ENCODE assay signal across 11 cellular contexts in the genomic region with DNA sequence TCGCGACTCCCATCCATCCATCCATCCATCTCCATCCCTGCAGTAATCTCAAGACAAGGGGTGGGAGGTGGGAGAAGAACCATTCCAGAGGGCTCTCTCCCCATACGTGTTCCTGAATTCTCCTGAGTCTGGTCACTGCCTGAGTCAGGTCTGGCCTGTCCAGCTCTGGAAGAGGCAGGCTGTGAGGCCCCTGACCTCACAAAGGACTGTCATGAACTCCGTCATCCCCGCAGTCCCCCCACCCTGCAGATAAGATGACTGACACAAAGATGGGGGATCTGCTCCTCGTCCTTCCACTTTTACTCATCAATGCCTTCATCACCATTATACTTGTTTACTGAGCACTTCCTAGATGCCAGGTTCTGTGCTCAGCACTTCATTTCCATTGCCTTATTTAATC. TPM values are rescaled to one million over a fixed set of nuclear protein-coding genes. Genes with fewer than 3 reads are reported as not detected.
DNase-seq lines count a peak whose midpoint lies in the region; ATAC-seq and TF ChIP-seq lines count a peak whose summit lies in the region.
"Had no signal": no experiment of that assay in that cellular context is flagged by ENCODE, and none has a peak within 500 bp of the region (broad histone marks: within the 10 kb centered on the region; RNA-seq: fewer than 3 reads in every experiment).

No MANE protein-coding gene starts in this region.

- no peaks in the 10 kb centered on the region for H3K27me3 ChIP-seq in skeletal muscle tissue (ENCODE audit: control insufficient read depth in 3 of 3, insufficient read depth in 3 of 3, low read length in 3 of 3)

- peaks cover 17% of the 10 kb centered on the region for H3K36me3 Mint-ChIP-seq in T-helper 1 cell treated with Interleukin-12 subunit alpha and Interleukin-12 subunit beta and Interleukin-4 antibody, amounts not matched to agents 30 μg/mL and 1 μg/mL, for 36 hours (ENCODE audit: low read depth)
- H3K36me3 Mint-ChIP-seq in T-helper 17 cell (ENCODE audit: low read depth) (peaks cover under 1% of the 10 kb centered on the region), glutamatergic neuron (ENCODE audit: unreplicated experiment) (no peaks in the 10 kb centered on the region)

- H3K27ac ChIP-seq in skeletal muscle tissue (ENCODE audit: low read depth, low read length): peak overlapping the region; percentile 99
- H3K27ac ChIP-seq: 22Rv1 had no signal

- peak overlapping the region in 1 of 3 donors; percentile 100 for H3K9ac ChIP-seq in skeletal muscle tissue (ENCODE audit: low read depth in 1 of 3, low read length in 3 of 3)

- peak overlapping the region; percentile 72 for H3K4me3 Mint-ChIP-seq in T-helper 1 cell treated with Interleukin-12 subunit alpha and Interleukin-12 subunit beta and Interleukin-4 antibody, amounts not matched to agents 30 μg/mL and 1 μg/mL, for 36 hours
- H3K4me3 Mint-ChIP-seq in T-helper 17 cell (peak overlapping the region; percentile 90), glutamatergic neuron (ENCODE audit: unreplicated experiment) (peak overlapping the region; percentile 75)

- peaks cover 0 to 3% (median under 1%) of the 10 kb centered on the region in 3 donors for H3K36me3 ChIP-seq in skeletal muscle tissue (ENCODE audit: control insufficient read depth in 3 of 3, insufficient read depth in 3 of 3, low read length in 3 of 3)

- TF ChIP-seq CTCF in glutamatergic neuron (IDR thresholded peaks at IDR 0.05; ENCODE audit: partially characterized antibody, unreplicated experiment): no peak

- H3K27me3 Mint-ChIP-seq in T-helper 1 cell treated with Interleukin-12 subunit alpha and Interleukin-12 subunit beta and Interleukin-4 antibody, amounts not matched to agents 30 μg/mL and 1 μg/mL, for 36 hours (ENCODE audit: low read depth): no peaks in the 10 kb centered on the region
- H3K27me3 Mint-ChIP-seq in T-helper 17 cell (no peaks in the 10 kb centered on the region), glutamatergic neuron (ENCODE audit: unreplicated experiment) (peaks cover 20% of the 10 kb centered on the region)

- ATAC-seq in T-helper 17 cell: no peak

- H3K9me3 ChIP-seq in T-helper 17 cell (ENCODE audit: control insufficient read depth, low read length, poor library complexity, severe bottlenecking) (no peaks in the 10 kb centered on the region), skeletal muscle tissue (ENCODE audit: control insufficient read depth in 3 of 3, low read length in 3 of 3) (no peaks in the 10 kb centered on the region)

- H3K4me3 ChIP-seq in skeletal muscle tissue (ENCODE audit: low read length in 3 of 3): no peak overlapping the region

- peaks cover 57 to 71% (median 66%) of the 10 kb centered on the region in 3 donors for H3K4me1 ChIP-seq in skeletal muscle tissue (ENCODE audit: control insufficient read depth in 3 of 3, insufficient read depth in 3 of 3, low read length in 3 of 3)

- DNase-seq in T-helper 1 cell (no peak), T-helper 17 cell (no peak), glutamatergic neuron (no peak), RKO (ENCODE audit: low spot score) (no peak), AG08396 (ENCODE audit: low spot score) (no peak)
- no peak for DNase-seq in stimulated activated CD4-positive, alpha-beta T cell treated with anti-CD3 and anti-CD28 coated beads, Interleukin-4, amount 100 ng/mL, for 4 hours
- DNase-seq: activated CD4-positive, alpha-beta T cell treated with anti-CD3 and anti-CD28 coated beads for 1 hour; NCI-H2029 treated with DMSO at 0.1 percent for 48 hours had no signal

- H3K9me3 Mint-ChIP-seq in T-helper 1 cell treated with Interleukin-12 subunit alpha and Interleukin-12 subunit beta and Interleukin-4 antibody, amounts not matched to agents 30 μg/mL and 1 μg/mL, for 36 hours: no peaks in the 10 kb centered on the region
- H3K9me3 Mint-ChIP-seq in glutamatergic neuron (ENCODE audit: unreplicated experiment): peaks cover 10% of the 10 kb centered on the region

- peak overlapping the region; percentile 80 for H3K27ac Mint-ChIP-seq in T-helper 1 cell treated with Interleukin-12 subunit alpha and Interleukin-12 subunit beta and Interleukin-4 antibody, amounts not matched to agents 30 μg/mL and 1 μg/mL, for 36 hours
- H3K27ac Mint-ChIP-seq in T-helper 17 cell (peak overlapping the region; percentile 100), glutamatergic neuron (ENCODE audit: unreplicated experiment) (peak overlapping the region; percentile 22)

- peaks cover 59% of the 10 kb centered on the region for H3K4me1 Mint-ChIP-seq in T-helper 1 cell treated with Interleukin-12 subunit alpha and Interleukin-12 subunit beta and Interleukin-4 antibody, amounts not matched to agents 30 μg/mL and 1 μg/mL, for 36 hours (ENCODE audit: low read depth)
- H3K4me1 Mint-ChIP-seq in T-helper 17 cell (peaks cover 57% of the 10 kb centered on the region), glutamatergic neuron (ENCODE audit: low read depth, unreplicated experiment) (peaks cover 36% of the 10 kb centered on the region)

RNA-seq across cellular contexts. Expression of a gene that starts 1.6 kb away (rescaled TPM):
- total RNA-seq in T-helper 17 cell (100 to 1,000 TPM; 173 to 175 TPM), glutamatergic neuron (ENCODE audit: unreplicated experiment) (152 TPM), skeletal muscle tissue (71.0 TPM)

RNA-seq across cellular contexts. Expression of a gene that starts 5.0 kb away (rescaled TPM):
- total RNA-seq in T-helper 17 cell (10 to 100 TPM; 35.0 to 37.8 TPM), glutamatergic neuron (ENCODE audit: unreplicated experiment) (30.0 TPM), skeletal muscle tissue (30.3 TPM)

RNA-seq across cellular contexts. Expression of a gene that starts 29.3 kb away (rescaled TPM):
- total RNA-seq in T-helper 17 cell (under 1 TPM in 1 of 2 donors, not detected in 1; 0.25 TPM), glutamatergic neuron (ENCODE audit: unreplicated experiment) (not detected), skeletal muscle tissue (11.0 TPM)

Comparison
In these comparisons a context has a peak if more than half of its experiments do, and no peak if none do; other contexts are left out.
1. H3K27ac Mint-ChIP-seq: peak in every context shown above with its lines; median percentile 100 in T-helper 17 cell; 80 in T-helper 1 cell treated with Interleukin-12 subunit alpha and Interleukin-12 subunit beta and Interleukin-4 antibody, amounts not matched to agents 30 μg/mL and 1 μg/mL, for 36 hours; 22 in glutamatergic neuron.